6 cellular contexts compared by ENCODE assay signal in genomic region chr16:70081219-70081618, GRCh38. TPM values are rescaled to one million over a fixed set of nuclear protein-coding genes. Genes with fewer than 3 reads are reported as not detected.
A peak's percentile ranks its signal among the peaks of the same experiment; 100 is the strongest.
DNase-seq lines count a peak whose midpoint lies in the region; ATAC-seq lines count a peak whose summit lies in the region.
"Not testable (repeated sequence)": the region's sequence is repeated elsewhere in the genome, so short reads cannot be mapped to it uniquely, and the experiment has no call there.

No MANE protein-coding gene starts in this region.

- DNase-seq in DMS 273 treated with DMSO at 0.1 percent for 48 hours (lab: John Stamatoyannopoulos, UW) (peak; percentile 81), NCI-H1694 treated with DMSO at 0.1 percent for 48 hours (lab: John Stamatoyannopoulos, UW) (peak; percentile 55), NCI-H446 treated with DMSO at 0.1 percent for 48 hours (lab: John Stamatoyannopoulos, UW) (peak; percentile 55), cerebellar cortex (ENCODE audit: low spot score) (peak; percentile 84), occipital lobe (lab: John Stamatoyannopoulos, UW) (peak; percentile 4)
- DNase-seq in Right ventricle myocardium superior = not testable (repeated sequence)

- intact Hi-C loops in Right ventricle myocardium superior (cut with DNase I) = not testable (repeated sequence)

- peak; percentile 58 for ATAC-seq in Right ventricle myocardium superior (ENCODE audit: poor library complexity)

RNA-seq across cellular contexts. Expression of gene PDPR, which starts 32.9 kb away (rescaled TPM):
- total RNA-seq in Right ventricle myocardium superior (19.8 TPM), occipital lobe (8.7 TPM)
